ENCODE assay signal across 16 cellular contexts in the genomic region with DNA sequence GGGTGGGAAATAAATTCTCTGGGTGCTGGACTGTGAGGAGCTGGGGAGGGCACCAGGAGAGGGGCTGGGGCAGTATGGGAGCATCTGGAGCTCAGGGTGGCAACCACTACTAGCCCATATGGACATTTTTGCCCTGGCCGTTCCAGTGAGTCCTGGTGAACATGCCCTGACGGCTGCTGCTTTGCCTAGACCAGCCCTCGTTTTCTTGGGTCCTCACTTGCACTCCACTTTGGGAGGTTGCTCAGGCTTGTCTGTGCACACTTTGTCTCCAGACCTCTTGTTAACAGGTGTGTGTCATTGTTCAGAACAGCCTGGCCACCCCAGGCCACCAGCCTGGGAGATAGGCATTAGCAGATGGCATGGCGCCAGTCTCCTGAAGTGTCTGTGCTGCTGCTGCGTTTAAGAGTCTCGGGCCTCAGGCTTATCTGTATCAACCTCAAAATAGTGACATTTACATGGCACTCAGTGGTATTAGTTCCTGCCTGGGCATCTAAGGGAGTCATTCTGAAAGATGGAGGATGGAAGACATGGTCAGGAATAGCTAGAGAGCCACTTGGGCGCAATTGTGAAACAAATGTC.
A peak's percentile ranks its signal among the peaks of the same experiment; 100 is the strongest.
DNase-seq lines count a peak whose midpoint lies in the region; ATAC-seq lines count a peak whose summit lies in the region.
"Had no signal": no experiment of that assay in that cellular context is flagged by ENCODE, and none has a peak within 500 bp of the region (broad histone marks: within the 10 kb centered on the region; RNA-seq: fewer than 3 reads in every experiment).

No MANE protein-coding gene starts in this region.

- intact Hi-C loops in left ventricle myocardium superior (cut with micrococcal nuclease): no loop called here

- peak; percentile 94 for ATAC-seq in left ventricle myocardium superior
- no peak for ATAC-seq in HG03135 (IDR thresholded peaks at IDR 0.05; ENCODE audit: unreplicated experiment)
- no peak for ATAC-seq in HG03354 (IDR thresholded peaks at IDR 0.05; ENCODE audit: poor library complexity, severe bottlenecking, unreplicated experiment)
- ATAC-seq: HCT116 had no signal

- DNase-seq in NCI-H1417 (lab: John Stamatoyannopoulos, UW) (peak; percentile 45 to 95 (median 79)), NCI-H1417 treated with DMSO at 0.1 percent for 48 hours (lab: John Stamatoyannopoulos, UW) (no peak), NCI-H128 (lab: John Stamatoyannopoulos, UW; ENCODE audit: unreplicated experiment) (peak; percentile 84), NCI-H526 (lab: John Stamatoyannopoulos, UW) (peak; percentile 37 to 65), left ventricle myocardium superior (peak; percentile 72), LoVo (ENCODE audit: low spot score) (no peak)
- DNase-seq: activated B cell treated with CpG ODN at 0.5 μM for 24 hours; activated gamma-delta T cell; amygdala; NCI-H1048; ovary; stimulated activated CD4-positive, alpha-beta T cell treated with anti-CD3 and anti-CD28 coated beads, Interleukin-4, amount 100 ng/mL, for 4 hours; tibial artery had no signal

Comparison
In these comparisons a context has a peak if more than half of its experiments do, and no peak if none do; other contexts are left out.
1. DNase-seq: peak in NCI-H1417 (3 of 3), NCI-H128 (single experiment), NCI-H526 (2 of 2) and left ventricle myocardium superior (single experiment); none in NCI-H1417 treated with DMSO at 0.1 percent for 48 hours (single experiment) and LoVo (single experiment).